ENCODE assay signal across 8 cellular contexts in genomic region chr16:5072334-5073278, GRCh38. TPM values are rescaled to one million over a fixed set of nuclear protein-coding genes. Genes with fewer than 3 reads are reported as not detected.
DNase-seq lines count a peak whose midpoint lies in the region; ATAC-seq and TF ChIP-seq lines count a peak whose summit lies in the region.

No MANE protein-coding gene starts in this region.

- peak overlapping the region; percentile 80 for H2AK9ac ChIP-seq in IMR-90 (replicated peaks; ENCODE audit: low read depth, low read length, poor library complexity)

- H3K56ac ChIP-seq in IMR-90 (ENCODE audit: extremely low read depth, insufficient read depth, low read length), result peak overlapping the region; percentile 79

- peak overlapping the region; percentile 93 to 97 (median 96) for H3K27ac Mint-ChIP-seq in naive B cell

- TF ChIP-seq RAD21 in IMR-90 (IDR thresholded peaks at IDR 0.05; ENCODE audit: low read length), result no peak

- H3K27me3 ChIP-seq in BE2C (peaks cover under 1% of the 10 kb centered on the region; the same call in 1 of the 2 replicates), IMR-90 (ENCODE audit: control insufficient read depth, insufficient read depth, low read length) (no peaks in the 10 kb centered on the region)

- peak overlapping the region; percentile 51 for H4K5ac ChIP-seq in IMR-90 (ENCODE audit: low read depth, low read length)

- TF ChIP-seq CTCF in BE2C (IDR thresholded peaks at IDR 0.05; ENCODE audit: low read depth, low read length) (no peak), IMR-90 (conservative IDR thresholded peaks at IDR 0.05; ENCODE audit: low read depth, low read length) (no peak), coronary artery (IDR thresholded peaks at IDR 0.05) (no peak)

- H4K20me1 ChIP-seq in IMR-90 (ENCODE audit: insufficient read depth, low read length), result no peaks in the 10 kb centered on the region

- H3K36me3 Mint-ChIP-seq in naive B cell, result peaks cover 6 to 10% of the 10 kb centered on the region in 2 donors

- no peak for TF ChIP-seq POLR2A in IMR-90 (IDR thresholded peaks at IDR 0.05; ENCODE audit: low read depth, low read length)

- DNase-seq in BE2C (no peak), IMR-90 (no peak), coronary artery (ENCODE audit: low spot score) (no peak), naive B cell (no peak), NCI-H187 treated with DMSO at 0.1 percent for 48 hours (lab: John Stamatoyannopoulos, UW) (no peak), Kasumi-1 (lab: John Stamatoyannopoulos, UW) (no peak), mesenteric fat pad (ENCODE audit: low spot score) (no peak)

- peak overlapping the region; percentile 91 to 98 (median 96) for H3K4me3 Mint-ChIP-seq in naive B cell

- H2BK5ac ChIP-seq in IMR-90 (ENCODE audit: low read depth, low read length, poor library complexity, severe bottlenecking), result no peak overlapping the region

- peak overlapping the region; percentile 74 for H3K9ac ChIP-seq in IMR-90 (ENCODE audit: low read depth, low read length)

- intact Hi-C loops in IMR-90 (cut with micrococcal nuclease), result no loop called here

- dilution Hi-C loops in IMR-90 (cut with HindIII; ENCODE audit: low sequenced_read_pairs, unreplicated experiment), result no loop called here

- peak; percentile 27; the same call in 1 of the 2 replicates for ATAC-seq in IMR-90 (ENCODE audit: low read depth)
- no peak for ATAC-seq in naive B cell (ENCODE audit: low read depth in 2 of 2)
- ATAC-seq in GM19467 (IDR thresholded peaks at IDR 0.05; ENCODE audit: unreplicated experiment), result no peak

- H3K9me3 Mint-ChIP-seq in naive B cell, result no peaks in the 10 kb centered on the region

- H2AFZ ChIP-seq in IMR-90 (replicated peaks; ENCODE audit: low read length, poor library complexity), result peak overlapping the region; percentile 99

- no peak overlapping the region for H2BK15ac ChIP-seq in IMR-90 (ENCODE audit: low read depth, low read length)

- peaks cover 26% of the 10 kb centered on the region for H3K36me3 ChIP-seq in BE2C
- peaks cover 20% of the 10 kb centered on the region for H3K36me3 ChIP-seq in IMR-90 (ENCODE audit: control insufficient read depth, insufficient read depth, low read length)

- H2AK5ac ChIP-seq in IMR-90 (ENCODE audit: low read depth, low read length), result peak overlapping the region; percentile 82

- peak overlapping the region; percentile 20 for H2BK120ac ChIP-seq in IMR-90 (ENCODE audit: low read depth, low read length)

- BruUV-seq in IMR-90 (replicated peaks; lab: Mats Ljungman, UMichigan), result no TSS peak

- H3K4me2 ChIP-seq in IMR-90 (ENCODE audit: low read depth, low read length), result peak overlapping the region; percentile 91

- peak overlapping the region; percentile 82 for H3K14ac ChIP-seq in IMR-90 (replicated peaks; ENCODE audit: low read depth, low read length)

- peak overlapping the region; percentile 70 for H3K23ac ChIP-seq in IMR-90 (ENCODE audit: low read depth, low read length)

- H2BK20ac ChIP-seq in IMR-90 (ENCODE audit: low read depth, low read length), result no peak overlapping the region

- H4K91ac ChIP-seq in IMR-90 (ENCODE audit: insufficient read depth, low read depth, low read length), result peak overlapping the region; percentile 64

- POLR2A ChIA-PET in IMR-90 (lab: Charles Lee; ENCODE audit: unreplicated experiment), result no interaction called here

- H3K27ac ChIP-seq in IMR-90 (ENCODE audit: insufficient read depth, low read length) (peak overlapping the region; percentile 79), coronary artery (peak overlapping the region; percentile 71 to 86)

- H3K4me1 ChIP-seq in BE2C, result no peaks in the 10 kb centered on the region
- peaks cover 3% of the 10 kb centered on the region; the same call in 1 of the 2 replicates for H3K4me1 ChIP-seq in IMR-90 (ENCODE audit: control insufficient read depth, insufficient read depth, low read length)

- peaks cover 9% of the 10 kb centered on the region for H3K9me1 ChIP-seq in IMR-90 (ENCODE audit: insufficient read depth, low read length)

- H3K27me3 Mint-ChIP-seq in naive B cell, result no peaks in the 10 kb centered on the region

- H3K4ac ChIP-seq in IMR-90 (ENCODE audit: low read depth, low read length), result peak overlapping the region; percentile 84

- CTCF ChIA-PET in IMR-90 (lab: Yijun Ruan, JAX), result interaction anchor here (0.6 to 1.4 kb wide), 3 partner anchors 12 to 177 kb away, joined by 3 read pairs; no protein-coding TSS in a partner anchor

- H3K18ac ChIP-seq in IMR-90 (ENCODE audit: low read depth, low read length), result no peak overlapping the region

- peaks cover 24 to 42% (median 41%) of the 10 kb centered on the region in 3 donors for H3K4me1 Mint-ChIP-seq in naive B cell

- peaks cover 4 to 38% of the 10 kb centered on the region in 2 experiments; a peak in 3 of 4 replicates for H3K79me1 ChIP-seq in IMR-90 (ENCODE audit: low read depth in 1 of 2, low read length in 2 of 2)

- in situ Hi-C loops in IMR-90 (cut with MboI; ENCODE audit: low sequenced_read_pairs), result no loop called here

- H3K9me3 ChIP-seq in BE2C (no peaks in the 10 kb centered on the region), IMR-90 (ENCODE audit: control insufficient read depth, insufficient read depth, low read length) (no peaks in the 10 kb centered on the region)

- H3K4me3 ChIP-seq in BE2C (ENCODE audit: low read depth, low read length) (peak overlapping the region; percentile 81), IMR-90 (ENCODE audit: insufficient read depth, low read depth, low read length) (peak overlapping the region; percentile 79), coronary artery (peak overlapping the region; percentile 95)

- peak overlapping the region; percentile 85 to 99 for H4K8ac ChIP-seq in IMR-90 (ENCODE audit: low read depth in 2 of 2, low read length in 2 of 2)

- WGBS in IMR-90 (ENCODE audit: extremely low coverage in 2 of 2, insufficient read length in 1 of 2), 2 experiments, result 100% methylated on average over 2 of the region's 12 CpGs; no CpG with 5 or more reads in 1 of the 2 experiments

TF ChIP-seq in IMR-90, 13 proteins besides CTCF, POLR2A, EP300 and RAD21:
- no peak for TF ChIP-seq RFX5 (IDR thresholded peaks at IDR 0.05; ENCODE audit: low read depth, low read length)
- no peak for TF ChIP-seq ELK1 (IDR thresholded peaks at IDR 0.05; ENCODE audit: borderline replicate concordance, low read depth, low read length)
- TF ChIP-seq BHLHE40 (IDR thresholded peaks at IDR 0.05; ENCODE audit: low read depth, low read length), result no peak
- TF ChIP-seq MAZ (IDR thresholded peaks at IDR 0.05; ENCODE audit: borderline replicate concordance, low read depth, low read length), result no peak
- TF ChIP-seq NFE2L2 (IDR thresholded peaks at IDR 0.05; ENCODE audit: low read depth, low read length), result no peak
- TF ChIP-seq RCOR1 (IDR thresholded peaks at IDR 0.05; ENCODE audit: insufficient replicate concordance, low read length), result no peak
- no peak for TF ChIP-seq MAFK (IDR thresholded peaks at IDR 0.05; ENCODE audit: low read depth, low read length)
- TF ChIP-seq SMC3 (IDR thresholded peaks at IDR 0.05; ENCODE audit: low read depth, low read length), result no peak

RNA-seq across cellular contexts. Expression of gene ALG1, which starts 1.0 kb away (rescaled TPM):
- 22.8 TPM for polyA plus RNA-seq in BE2C (2012; ENCODE audit: insufficient read depth, insufficient read length, low read depth)
- total RNA-seq in IMR-90 (2012; rRNA removed) (34.7 and 41.0 TPM in 2 replicates), mesenteric fat pad (20.4 TPM)
- polyA plus RNA-seq in IMR-90 (2012; rRNA removed) (30.4 and 30.9 TPM in 2 replicates), naive B cell (ENCODE audit: low read depth in 6 of 6) (10 to 100 TPM; 21.9 to 45.3 (median 27.3) TPM)
- 40.0 and 51.7 TPM in 2 replicates for polyA plus RNA-seq in IMR-90 (2012; cell fraction: cytosol; rRNA removed)
- 17.7 and 27.7 TPM in 2 replicates for polyA plus RNA-seq in IMR-90 (2012; cell fraction: nucleus; rRNA removed; ENCODE audit: low replicate concordance)

RNA-seq across cellular contexts. Expression of gene C16orf89, which starts 6.8 kb away (rescaled TPM):
- polyA plus RNA-seq in BE2C (2012; ENCODE audit: insufficient read depth, insufficient read length, low read depth), result not detected
- 0.18 TPM in 1 of 2 replicates, not detected in the other for total RNA-seq in IMR-90 (2012; rRNA removed)
- 0.17 and 0.30 TPM in 2 replicates for polyA plus RNA-seq in IMR-90 (2012; rRNA removed)
- 0.30 and 0.36 TPM in 2 replicates for polyA plus RNA-seq in IMR-90 (2012; cell fraction: cytosol; rRNA removed)
- polyA plus RNA-seq in IMR-90 (2012; cell fraction: nucleus; rRNA removed; ENCODE audit: low replicate concordance), result 0.10 and 0.28 TPM in 2 replicates
- polyA plus RNA-seq in naive B cell (ENCODE audit: low read depth in 6 of 6), result not detected
- 14.1 TPM for total RNA-seq in mesenteric fat pad

RNA-seq across cellular contexts. Expression of gene EEF2KMT, which starts 25.0 kb away (rescaled TPM):
- 30.6 TPM for polyA plus RNA-seq in BE2C (2012; ENCODE audit: insufficient read depth, insufficient read length, low read depth)
- 16.4 and 19.0 TPM in 2 replicates for total RNA-seq in IMR-90 (2012; rRNA removed)
- 14.1 and 15.1 TPM in 2 replicates for polyA plus RNA-seq in IMR-90 (2012; rRNA removed)
- polyA plus RNA-seq in IMR-90 (2012; cell fraction: cytosol; rRNA removed), result 7.3 and 11.1 TPM in 2 replicates
- 7.6 and 19.3 TPM in 2 replicates for polyA plus RNA-seq in IMR-90 (2012; cell fraction: nucleus; rRNA removed; ENCODE audit: low replicate concordance)
- 10 to 100 TPM in 3 of 6 donors, 1 to 10 TPM in 3; 7.1 to 15.1 (median 10.1) TPM for polyA plus RNA-seq in naive B cell (ENCODE audit: low read depth in 6 of 6)
- total RNA-seq in mesenteric fat pad, result 12.7 TPM

RNA-seq across cellular contexts. Expression of gene NAGPA, which starts 38.9 kb away (rescaled TPM):
- polyA plus RNA-seq in BE2C (2012; ENCODE audit: insufficient read depth, insufficient read length, low read depth), result 7.0 TPM
- total RNA-seq in IMR-90 (2012; rRNA removed), result 5.3 and 6.5 TPM in 2 replicates
- polyA plus RNA-seq in IMR-90 (2012; rRNA removed), result 12.2 and 15.0 TPM in 2 replicates
- 15.3 and 22.7 TPM in 2 replicates for polyA plus RNA-seq in IMR-90 (2012; cell fraction: cytosol; rRNA removed)
- polyA plus RNA-seq in IMR-90 (2012; cell fraction: nucleus; rRNA removed; ENCODE audit: low replicate concordance), result 29.9 and 61.0 TPM in 2 replicates
- polyA plus RNA-seq in naive B cell (ENCODE audit: low read depth in 6 of 6), result 10 to 100 TPM; 26.3 to 44.6 (median 33.1) TPM
- 12.1 TPM for total RNA-seq in mesenteric fat pad

Comparison
In these comparisons a context has a peak if more than half of its experiments do, and no peak if none do; other contexts are left out.
1. RNA of gene C16orf89, which starts 6.8 kb away (total RNA-seq): 14.1 TPM in mesenteric fat pad (single experiment); 0.18 TPM in IMR-90; every median in the first group is over 10 times any median in the second.
2. Peak in every context shown above with its lines, with median percentiles within 50 percentile points of each other: H3K4me3 ChIP-seq.